12 cellular contexts compared by ENCODE assay signal in genomic region chr10:36172054-36172531, GRCh38.
A peak's percentile ranks its signal among the peaks of the same experiment; 100 is the strongest.
DNase-seq lines count a peak whose midpoint lies in the region; TF ChIP-seq lines count a peak whose summit lies in the region.
"Had no signal": no experiment of that assay in that cellular context is flagged by ENCODE, and none has a peak within 500 bp of the region (broad histone marks: within the 10 kb centered on the region; RNA-seq: fewer than 3 reads in every experiment).

No MANE protein-coding gene starts in this region.

- peaks cover 0 to 5% (median 2%) of the 10 kb centered on the region in 7 donors for H3K9me3 Mint-ChIP-seq in CD14-positive monocyte
- H3K9me3 Mint-ChIP-seq: neural crest cell had no signal

- H3K4me3 ChIP-seq in adipocyte (ENCODE audit: low read length) (peak overlapping the region; percentile 54), fibroblast of villous mesenchyme (ENCODE audit: low read depth, low read length) (no peak overlapping the region)

- H3K9ac ChIP-seq in adipocyte (ENCODE audit: low read length): peak overlapping the region; percentile 64

- H3K4me1 ChIP-seq in adipocyte (ENCODE audit: control insufficient read depth, insufficient read depth, low read length): peaks cover 34% of the 10 kb centered on the region

- intact Hi-C loops in CD14-positive monocyte (cut with micrococcal nuclease): no loop called here

- H3K36me3 Mint-ChIP-seq in CD14-positive monocyte: no peaks in the 10 kb centered on the region

- peaks cover 8% of the 10 kb centered on the region for H3K4me1 Mint-ChIP-seq in CD14-positive monocyte

- no peak overlapping the region for H3K27ac Mint-ChIP-seq in CD14-positive monocyte
- H3K27ac Mint-ChIP-seq: activated T-cell treated with anti-CD3 and anti-CD28 coated beads, Interleukin-2, amount 50 U/mL, for 24 hours had no signal

- DNase-seq in GM04504 (ENCODE audit: low read depth) (peak; percentile 46), adipocyte (ENCODE audit: low read depth) (peak; percentile 82), fibroblast of villous mesenchyme (ENCODE audit: low read depth) (peak; percentile 64), stromal cell of bone marrow (ENCODE audit: low read depth) (peak; percentile 50), T-helper 9 cell (no peak), CD14-positive monocyte (ENCODE audit: low spot score) (no peak), nucleus accumbens (lab: John Stamatoyannopoulos, UW) (no peak), occipital lobe (lab: John Stamatoyannopoulos, UW) (no peak)
- DNase-seq: activated CD4-positive, CD25-positive, alpha-beta regulatory T cell; activated T-cell treated with anti-CD3 and anti-CD28 coated beads, Interleukin-2, amount 50 U/mL, for 24 hours; DND-41 had no signal

- H3K27me3 Mint-ChIP-seq in CD14-positive monocyte (ENCODE audit: low read depth in 3 of 3): peaks cover 0 to 1% (median 0%) of the 10 kb centered on the region in 3 donors
- H3K27me3 Mint-ChIP-seq: activated T-cell treated with anti-CD3 and anti-CD28 coated beads, Interleukin-2, amount 50 U/mL, for 24 hours had no signal

- no peak for TF ChIP-seq CTCF in fibroblast of villous mesenchyme (IDR thresholded peaks at IDR 0.05; ENCODE audit: insufficient read depth, low read depth, low read length)
- TF ChIP-seq CTCF in CD14-positive monocyte (IDR thresholded peaks at IDR 0.05): no peak

- no peaks in the 10 kb centered on the region for H3K36me3 ChIP-seq in adipocyte (ENCODE audit: control insufficient read depth, insufficient read depth, low read length, severe bottlenecking)

- H3K27me3 ChIP-seq in adipocyte (replicated peaks; ENCODE audit: control insufficient read depth, insufficient read depth, low read length): no peaks in the 10 kb centered on the region

- H3K9me3 ChIP-seq in adipocyte (ENCODE audit: control insufficient read depth, low read length): no peaks in the 10 kb centered on the region

- H3K4me3 Mint-ChIP-seq in CD14-positive monocyte: no peak overlapping the region
- H3K4me3 Mint-ChIP-seq: activated T-cell treated with anti-CD3 and anti-CD28 coated beads, Interleukin-2, amount 50 U/mL, for 24 hours; neural crest cell had no signal

Comparison
In these comparisons a context has a peak if more than half of its experiments do, and no peak if none do; other contexts are left out.
1. DNase-seq: peak in GM04504 (single experiment), adipocyte (single experiment), fibroblast of villous mesenchyme (single experiment) and stromal cell of bone marrow (single experiment); none in T-helper 9 cell (single experiment), CD14-positive monocyte (single experiment), nucleus accumbens (0 of 56) and occipital lobe (single experiment).